8 cellular contexts compared by ENCODE assay signal in the genomic region with DNA sequence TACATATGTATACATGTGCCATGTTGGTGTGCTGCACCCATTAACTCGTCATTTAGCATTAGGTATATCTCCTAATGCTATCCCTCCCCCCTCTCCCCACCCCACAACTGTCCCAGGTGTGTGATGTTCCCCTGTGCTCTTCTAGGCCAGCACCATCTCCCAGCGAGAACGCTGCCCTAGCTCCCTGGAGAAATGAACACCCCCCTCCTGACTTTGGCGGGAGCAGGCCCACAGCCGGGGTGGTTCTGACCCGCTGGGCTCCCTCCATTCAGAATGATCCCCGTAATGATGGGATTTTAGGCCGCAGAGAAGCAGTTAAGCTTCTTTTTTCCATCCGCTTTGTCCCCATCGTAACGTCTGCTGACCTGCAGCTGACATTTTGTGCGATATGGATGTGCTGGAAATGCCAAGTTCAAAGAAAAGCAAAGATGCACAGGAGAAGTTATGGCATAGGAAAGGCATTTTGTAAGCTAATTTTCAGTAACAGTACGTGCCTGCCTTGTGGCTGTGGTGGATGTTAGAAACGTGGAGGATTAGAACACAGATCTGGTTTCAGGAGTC. TPM values are rescaled to one million over a fixed set of nuclear protein-coding genes. Genes with fewer than 3 reads are reported as not detected.
DNase-seq lines count a peak whose midpoint lies in the region; ATAC-seq, FAIRE-seq and TF ChIP-seq lines count a peak whose summit lies in the region.

No MANE protein-coding gene starts in this region.

- TF ChIP-seq RAD21 in GM12878 (IDR thresholded peaks at IDR 0.05; ENCODE audit: insufficient read depth, low read depth, low read length): no peak

- TF ChIP-seq CTCF in C4-2B (conservative IDR thresholded peaks at IDR 0.05) (no peak), GM12878 (IDR thresholded peaks at IDR 0.05 in 2 of 3, conservative IDR thresholded peaks at IDR 0.05 in 1 of 3; ENCODE audit: control insufficient read depth in 2 of 3, extremely low read depth in 1 of 3, insufficient read depth in 1 of 3, low read depth in 3 of 3, low read length in 3 of 3) (no peak), natural killer cell (IDR thresholded peaks at IDR 0.05) (no peak)

- no peak for TF ChIP-seq EP300 in GM12878 (IDR thresholded peaks at IDR 0.05; ENCODE audit: borderline replicate concordance in 1 of 2, control insufficient read depth in 1 of 2, low read depth in 2 of 2, low read length in 2 of 2)

- H3K36me3 Mint-ChIP-seq in natural killer cell: no peaks in the 10 kb centered on the region

- peaks cover 13% of the 10 kb centered on the region in 2 donors for H3K4me1 Mint-ChIP-seq in natural killer cell

- TF ChIP-seq POLR2A in GM12878 (IDR thresholded peaks at IDR 0.05; ENCODE audit: low read depth, low read length): no peak

- in situ Hi-C loops in GM12878 (cut with MboI): loop anchor here (5.0 kb wide), 1 partner anchor 65 kb away; no protein-coding TSS in a partner anchor

- WGBS in GM12878 (ENCODE audit: insufficient coverage, insufficient replicate concordance, low lambda C conversion rate, missing lambda C conversion rate): 94% methylated on average over 14 of the region's 14 CpGs

- H3K27me3 ChIP-seq in GM12878 (replicated peaks in 1 of 2; ENCODE audit: control insufficient read depth in 2 of 2, insufficient read depth in 2 of 2, low read length in 1 of 2): no peaks in the 10 kb centered on the region

- POLR2A ChIA-PET in GM12878 (lab: Charles Lee): interaction anchor here (0.7 to 6.5 kb wide), 16 partner anchors 8 to 544 kb away, joined by 3 to 80 read pairs (median 6); a partner anchor contains a TSS

- CTCF ChIA-PET in GM12878 (lab: Yijun Ruan, JAX): interaction anchor here (0.7 to 12.3 kb wide), 43 partner anchors 9 to 385 kb away, joined by 3 to 575 read pairs (median 6); a partner anchor contains a TSS

- 0 out of 4 replicates have a peak, but pooled peaks cover 0 to 3% of the 10 kb centered on the region in 2 experiments for H3K36me3 ChIP-seq in GM12878 (ENCODE audit: control insufficient read depth in 2 of 2, insufficient read depth in 2 of 2, low read length in 1 of 2)

- H3K9ac ChIP-seq in GM12878 (ENCODE audit: control insufficient read depth, insufficient read depth, low read length): peak overlapping the region; percentile 59; the same call in 1 of the 2 replicates

- peak overlapping the region; percentile 42 for H3K4me3 Mint-ChIP-seq in natural killer cell

- RAD21 ChIA-PET in GM12878 (lab: Charles Lee; ENCODE audit: unreplicated experiment): interaction anchor here (0.6 to 11.8 kb wide), 28 partner anchors 9 to 384 kb away, joined by 3 to 452 read pairs (median 6); a partner anchor contains a TSS

- no peak for DNase-seq in GM12878 (ENCODE audit: low read depth, low spot score)
- DNase-seq in natural killer cell: peak; percentile 4
- no peak for DNase-seq in NCI-H526 treated with DMSO at 0.1 percent for 48 hours (lab: John Stamatoyannopoulos, UW)
- DNase-seq in cerebellar cortex (ENCODE audit: low spot score): no peak

- no peak for FAIRE-seq in GM12878 (lab: Jason Lieb, UNC)

- H3K4me2 ChIP-seq in GM12878 (ENCODE audit: control insufficient read depth, insufficient read depth): peak overlapping the region; percentile 96

- no peaks in the 10 kb centered on the region for H3K9me3 ChIP-seq in GM12878 (replicated peaks; ENCODE audit: control insufficient read depth, insufficient read depth, low read length)

- SMC1A ChIA-PET in GM12878 (lab: Charles Lee; ENCODE audit: uncharacterized antibody, unreplicated experiment): interaction anchor here (0.6 to 11.9 kb wide), 32 partner anchors 9 to 387 kb away, joined by 3 to 415 read pairs (median 7); a partner anchor contains a TSS

- H3K4me3 ChIP-seq in GM12878: peak overlapping the region; percentile 62

- ATAC-seq in GM18511 (IDR thresholded peaks at IDR 0.05; ENCODE audit: unreplicated experiment): peak; percentile 3
- peak; percentile 6 for ATAC-seq in GM12878
- no peak for ATAC-seq in natural killer cell
- ATAC-seq in GM18519 (IDR thresholded peaks at IDR 0.05; ENCODE audit: low FRiP score, unreplicated experiment): no peak
- ATAC-seq in GM19324 (IDR thresholded peaks at IDR 0.05; ENCODE audit: low FRiP score, unreplicated experiment): no peak

- intact Hi-C loops in GM12878 (cut with micrococcal nuclease; ENCODE audit: unreplicated experiment) (loop anchor here (1.0 to 5.0 kb wide), 5 partner anchors 40 to 385 kb away; a partner anchor contains a TSS), natural killer cell (cut with micrococcal nuclease) (loop anchor here (1.0 to 5.0 kb wide), 4 partner anchors 40 to 385 kb away; a partner anchor contains a TSS)

- peak overlapping the region in 1 of 2 donors; percentile 85 for H3K27ac Mint-ChIP-seq in natural killer cell

- H3K27ac ChIP-seq in C4-2B (peak overlapping the region; percentile 33; the same call in 1 of the 2 replicates), GM12878 (ENCODE audit: control insufficient read depth, insufficient read depth) (peak overlapping the region; percentile 71)

- no peaks in the 10 kb centered on the region for H4K20me1 ChIP-seq in GM12878 (ENCODE audit: control insufficient read depth, insufficient read depth)

- H3K4me1 ChIP-seq in GM12878 (ENCODE audit: control insufficient read depth, insufficient read depth, low read length): peaks cover 38% of the 10 kb centered on the region

- BruUV-seq in GM12878 (replicated peaks; lab: Mats Ljungman, UMichigan): TSS peak; percentile 83

- peaks cover 7% of the 10 kb centered on the region for H3K79me2 ChIP-seq in GM12878 (ENCODE audit: control insufficient read depth, insufficient read depth, low read length)

- H2AFZ ChIP-seq in GM12878 (ENCODE audit: control insufficient read depth, low read depth, low read length): peak overlapping the region; percentile 19

- no peaks in the 10 kb centered on the region for H3K9me3 Mint-ChIP-seq in natural killer cell

- no peaks in the 10 kb centered on the region for H3K27me3 Mint-ChIP-seq in natural killer cell (ENCODE audit: low read depth in 2 of 2)

TF ChIP-seq in GM12878, 131 proteins besides CTCF, POLR2A, EP300 and RAD21 (continues in another document):
- TF ChIP-seq, protein P1, sequence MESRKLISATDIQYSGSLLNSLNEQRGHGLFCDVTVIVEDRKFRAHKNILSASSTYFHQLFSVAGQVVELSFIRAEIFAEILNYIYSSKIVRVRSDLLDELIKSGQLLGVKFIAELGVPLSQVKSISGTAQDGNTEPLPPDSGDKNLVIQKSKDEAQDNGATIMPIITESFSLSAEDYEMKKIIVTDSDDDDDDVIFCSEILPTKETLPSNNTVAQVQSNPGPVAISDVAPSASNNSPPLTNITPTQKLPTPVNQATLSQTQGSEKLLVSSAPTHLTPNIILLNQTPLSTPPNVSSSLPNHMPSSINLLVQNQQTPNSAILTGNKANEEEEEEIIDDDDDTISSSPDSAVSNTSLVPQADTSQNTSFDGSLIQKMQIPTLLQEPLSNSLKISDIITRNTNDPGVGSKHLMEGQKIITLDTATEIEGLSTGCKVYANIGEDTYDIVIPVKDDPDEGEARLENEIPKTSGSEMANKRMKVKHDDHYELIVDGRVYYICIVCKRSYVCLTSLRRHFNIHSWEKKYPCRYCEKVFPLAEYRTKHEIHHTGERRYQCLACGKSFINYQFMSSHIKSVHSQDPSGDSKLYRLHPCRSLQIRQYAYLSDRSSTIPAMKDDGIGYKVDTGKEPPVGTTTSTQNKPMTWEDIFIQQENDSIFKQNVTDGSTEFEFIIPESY (IDR thresholded peaks at IDR 0.05): 0 out of 2 replicates have a peak, but pooled peaks have one; percentile 15
- TF ChIP-seq, protein P2, sequence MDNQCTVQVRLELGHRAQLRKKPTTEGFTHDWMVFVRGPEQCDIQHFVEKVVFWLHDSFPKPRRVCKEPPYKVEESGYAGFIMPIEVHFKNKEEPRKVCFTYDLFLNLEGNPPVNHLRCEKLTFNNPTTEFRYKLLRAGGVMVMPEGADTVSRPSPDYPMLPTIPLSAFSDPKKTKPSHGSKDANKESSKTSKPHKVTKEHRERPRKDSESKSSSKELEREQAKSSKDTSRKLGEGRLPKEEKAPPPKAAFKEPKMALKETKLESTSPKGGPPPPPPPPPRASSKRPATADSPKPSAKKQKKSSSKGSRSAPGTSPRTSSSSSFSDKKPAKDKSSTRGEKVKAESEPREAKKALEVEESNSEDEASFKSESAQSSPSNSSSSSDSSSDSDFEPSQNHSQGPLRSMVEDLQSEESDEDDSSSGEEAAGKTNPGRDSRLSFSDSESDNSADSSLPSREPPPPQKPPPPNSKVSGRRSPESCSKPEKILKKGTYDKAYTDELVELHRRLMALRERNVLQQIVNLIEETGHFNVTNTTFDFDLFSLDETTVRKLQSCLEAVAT (IDR thresholded peaks at IDR 0.05): peak; percentile 98
- TF ChIP-seq KDM1A (IDR thresholded peaks at IDR 0.05; ENCODE audit: borderline replicate concordance) (no peak), POLR2AphosphoS5 (IDR thresholded peaks at IDR 0.05; ENCODE audit: low read length) (0 out of 2 replicates have a peak, but pooled peaks have one; percentile 4), SIN3A (IDR thresholded peaks at IDR 0.05; ENCODE audit: low read depth, low read length) (0 out of 2 replicates have a peak, but pooled peaks have one; percentile 16)

RNA-seq across cellular contexts. Expression of a gene that starts 39.3 kb away (rescaled TPM):
- total RNA-seq in GM12878 (2013; cell fraction: nucleolus; rRNA removed): 64.5 and 67.4 TPM in 2 replicates
- 20.1 and 22.5 TPM in 2 replicates for total RNA-seq in GM12878 (2014; rRNA removed)
- 36.2 and 39.0 TPM in 2 replicates for total RNA-seq in GM12878 (2014; rRNA removed; fragmentation: Illumina TruSeq; extraction: Trizol)
- total RNA-seq in GM12878 (2021): 70.7 and 71.5 TPM in 2 replicates
- polyA plus RNA-seq in GM12878 (2011; ENCODE audit: low read depth): 12.2 TPM
- polyA plus RNA-seq in GM12878 (2011; rRNA removed): 21.8 and 27.6 TPM in 2 replicates
- polyA plus RNA-seq in GM12878 (2011; cell fraction: cytosol; rRNA removed): 8.6 and 10.9 TPM in 2 replicates
- polyA plus RNA-seq in GM12878 (2011; cell fraction: nucleus; rRNA removed): 14.3 and 15.4 TPM in 2 replicates
- polyA plus RNA-seq in GM12878 (2012): 16.3 and 17.6 TPM in 2 replicates
- polyA plus RNA-seq in GM12878 (2014; fragmentation: Illumina TruSeq; extraction: Trizol): 24.6 and 32.2 TPM in 2 replicates
- 10 to 100 TPM in 1 of 2 experiments, 1 to 10 TPM in 1; 5.2 to 11.9 TPM for polyA plus RNA-seq in GM12878 (2014; fragmentation: Nextera tagmentation; extraction: Ambion mirVana)
- polyA plus RNA-seq in GM12878 (2014; rRNA removed): 13.6 and 16.8 TPM in 2 replicates
- 1 to 10 TPM; 6.5 to 8.7 TPM for polyA plus RNA-seq in GM12878 (2016; fragmentation: Nextera tagmentation; extraction: Ambion mirVana)
- polyA minus RNA-seq in GM12878 (2011; rRNA and poly(A)+ RNA removed): 23.1 and 23.6 TPM in 2 replicates
- polyA minus RNA-seq in GM12878 (2011; cell fraction: cytosol; rRNA and poly(A)+ RNA removed): 14.8 and 18.2 TPM in 2 replicates
- 5.7 and 11.3 TPM in 2 replicates for polyA minus RNA-seq in GM12878 (2011; cell fraction: nucleus; rRNA and poly(A)+ RNA removed)
- 100 to 1,000 TPM; 107 to 155 (median 139) TPM for total RNA-seq in natural killer cell

Comparison
In these comparisons a context has a peak if more than half of its experiments do, and no peak if none do; other contexts are left out.
1. ATAC-seq: peak in GM18511 (single experiment) and GM12878 (single experiment); none in natural killer cell (0 of 3), GM18519 (single experiment) and GM19324 (single experiment).